In the genomic region with DNA sequence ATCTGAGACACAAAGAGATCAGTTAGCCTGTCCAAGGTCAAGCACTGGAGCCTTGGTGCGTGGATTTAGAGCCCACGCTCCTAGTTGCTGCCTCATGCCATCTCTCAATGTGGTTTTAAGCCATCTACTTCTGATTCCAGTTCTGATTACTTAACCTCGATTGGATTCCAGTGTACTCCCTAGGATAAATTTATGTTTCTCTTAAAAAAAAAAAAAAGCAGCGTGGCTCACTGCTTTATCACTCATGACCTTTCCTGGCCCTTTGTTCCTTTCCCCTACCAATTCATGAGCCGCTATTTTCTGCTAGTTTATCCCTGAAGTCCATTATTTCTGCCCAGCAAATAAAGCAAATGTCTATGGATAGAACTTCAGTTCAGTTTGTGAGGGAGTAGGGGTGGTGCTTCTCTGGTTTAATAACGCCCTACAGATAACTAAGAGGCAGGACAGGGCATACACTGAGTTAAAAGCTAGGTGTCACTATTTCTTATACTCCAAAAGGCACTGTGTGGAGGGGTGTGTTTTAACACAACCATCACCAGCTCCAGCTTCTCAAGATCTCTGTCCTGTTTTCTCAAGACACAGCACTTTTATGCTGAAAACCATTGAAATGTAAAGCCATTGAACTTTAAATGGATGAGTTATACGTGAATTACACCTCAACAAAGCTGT, we compare ENCODE assay signal across 8 cellular contexts. TPM values are rescaled to one million over a fixed set of nuclear protein-coding genes. Genes with fewer than 3 reads are reported as not detected.
DNase-seq lines count a peak whose midpoint lies in the region; ATAC-seq and TF ChIP-seq lines count a peak whose summit lies in the region.

No MANE protein-coding gene starts in this region.

- TF ChIP-seq CTCF in cardiac muscle cell (IDR thresholded peaks at IDR 0.05; ENCODE audit: low read depth, low read length) (peak; percentile 40), fibroblast of lung (conservative IDR thresholded peaks at IDR 0.05 in 1 of 2, IDR thresholded peaks at IDR 0.05 in 1 of 2; ENCODE audit: low read depth in 1 of 2, low read length in 2 of 2) (peak in 1 of 2 donors; percentile 35)

- ATAC-seq in Right ventricle myocardium inferior: no peak
- peak; percentile 91 for ATAC-seq in stimulated activated naive CD8-positive, alpha-beta T cell treated with anti-CD3 and anti-CD28 coated beads, Interleukin-15, amount 100 ng/mL, for 72 hours
- ATAC-seq in GM21367 (IDR thresholded peaks at IDR 0.05; ENCODE audit: unreplicated experiment): no peak
- ATAC-seq in GM18870 (IDR thresholded peaks at IDR 0.05; ENCODE audit: unreplicated experiment): no peak

- no peaks in the 10 kb centered on the region for H3K9me3 Mint-ChIP-seq in stimulated activated naive CD8-positive, alpha-beta T cell treated with anti-CD3 and anti-CD28 coated beads, Interleukin-15, amount 100 ng/mL, for 72 hours

- H3K4me1 ChIP-seq in cardiac muscle cell (ENCODE audit: low read depth) (no peaks in the 10 kb centered on the region), fibroblast of lung (ENCODE audit: control insufficient read depth, extremely low read depth, insufficient read depth, low read length) (no peaks in the 10 kb centered on the region)

- no peak overlapping the region for H2AFZ ChIP-seq in fibroblast of lung (ENCODE audit: low read length)

- H3K27ac Mint-ChIP-seq in stimulated activated naive CD8-positive, alpha-beta T cell treated with anti-CD3 and anti-CD28 coated beads, Interleukin-15, amount 100 ng/mL, for 72 hours: no peak overlapping the region

- H3K9ac ChIP-seq in fibroblast of lung (ENCODE audit: insufficient read depth, low read length): no peak overlapping the region

- H3K27ac ChIP-seq in cardiac muscle cell (no peak overlapping the region), fibroblast of lung (ENCODE audit: insufficient read depth, low read length) (no peak overlapping the region)

- no peak overlapping the region for H3K4me3 Mint-ChIP-seq in stimulated activated naive CD8-positive, alpha-beta T cell treated with anti-CD3 and anti-CD28 coated beads, Interleukin-15, amount 100 ng/mL, for 72 hours

- intact Hi-C loops in Right ventricle myocardium inferior (cut with DNase I): no loop called here

- no peaks in the 10 kb centered on the region for H4K20me1 ChIP-seq in fibroblast of lung (ENCODE audit: control insufficient read depth, extremely low read depth, insufficient read depth, low read length)

- H3K79me2 ChIP-seq in fibroblast of lung (ENCODE audit: control insufficient read depth, insufficient read depth, low read length): no peaks in the 10 kb centered on the region

- H3K4me1 Mint-ChIP-seq in stimulated activated naive CD8-positive, alpha-beta T cell treated with anti-CD3 and anti-CD28 coated beads, Interleukin-15, amount 100 ng/mL, for 72 hours: peaks cover 21% of the 10 kb centered on the region

- H3K27me3 Mint-ChIP-seq in stimulated activated naive CD8-positive, alpha-beta T cell treated with anti-CD3 and anti-CD28 coated beads, Interleukin-15, amount 100 ng/mL, for 72 hours: no peaks in the 10 kb centered on the region

- no peak overlapping the region for H3K4me2 ChIP-seq in fibroblast of lung (ENCODE audit: extremely low read depth, insufficient read depth, low read length)

- no peaks in the 10 kb centered on the region for H3K9me3 ChIP-seq in cardiac muscle cell (ENCODE audit: low read depth)
- no peaks in the 10 kb centered on the region for H3K9me3 ChIP-seq in fibroblast of lung (ENCODE audit: control insufficient read depth, insufficient read depth, low read depth, low read length)

- H3K36me3 ChIP-seq in cardiac muscle cell (no peaks in the 10 kb centered on the region), fibroblast of lung (ENCODE audit: control insufficient read depth, insufficient read depth, low read length) (no peaks in the 10 kb centered on the region)

- DNase-seq in cardiac muscle cell (ENCODE audit: low read depth in 1 of 2, low spot score in 1 of 2): peak; percentile 32 to 44
- no peak for DNase-seq in Right ventricle myocardium inferior (ENCODE audit: missing footprints)
- peak; percentile 65 for DNase-seq in NCI-H82 (lab: John Stamatoyannopoulos, UW)
- DNase-seq in fibroblast of lung (ENCODE audit: low read depth in 2 of 2): peak; percentile 7 to 31
- DNase-seq in stimulated activated naive CD8-positive, alpha-beta T cell treated with anti-CD3 and anti-CD28 coated beads, Interleukin-15, amount 100 ng/mL, for 72 hours: no peak
- DNase-seq in activated CD4-positive, alpha-beta T cell treated with anti-CD3 and anti-CD28 coated beads, Interleukin-2, amount 50 U/mL, for 48 hours: no peak

- no peaks in the 10 kb centered on the region for H3K27me3 ChIP-seq in cardiac muscle cell
- peaks cover 2% of the 10 kb centered on the region for H3K27me3 ChIP-seq in fibroblast of lung (ENCODE audit: control insufficient read depth, insufficient read depth, low read length)

- no peak overlapping the region for H3K4me3 ChIP-seq in cardiac muscle cell
- no peak overlapping the region for H3K4me3 ChIP-seq in fibroblast of lung (replicated peaks in 1 of 4; ENCODE audit: control extremely low read depth in 1 of 4, insufficient read depth in 1 of 4, low read depth in 3 of 4, low read length in 4 of 4)

RNA-seq across cellular contexts. Expression of a gene that starts 9.8 kb away (rescaled TPM):
- total RNA-seq in cardiac muscle cell (3.0 and 5.7 TPM in 2 replicates), Right ventricle myocardium inferior (5.5 TPM), fibroblast of lung (5.4 and 6.6 TPM in 2 replicates)
- polyA plus RNA-seq in cardiac muscle cell (2.5 and 3.0 TPM in 2 replicates), fibroblast of lung (6.0 and 8.9 TPM in 2 replicates)
- 3.8 and 7.2 TPM in 2 replicates for polyA plus RNA-seq in fibroblast of lung (2012)
- 0.63 and 2.5 TPM in 2 replicates for polyA minus RNA-seq in fibroblast of lung (ENCODE audit: low replicate concordance)

Comparison
In these comparisons a context has a peak if more than half of its experiments do, and no peak if none do; other contexts are left out.
1. DNase-seq: peak in cardiac muscle cell (2 of 2), NCI-H82 (single experiment) and fibroblast of lung (2 of 2); none in Right ventricle myocardium inferior (single experiment), stimulated activated naive CD8-positive, alpha-beta T cell treated with anti-CD3 and anti-CD28 coated beads, Interleukin-15, amount 100 ng/mL, for 72 hours (0 of 2) and activated CD4-positive, alpha-beta T cell treated with anti-CD3 and anti-CD28 coated beads, Interleukin-2, amount 50 U/mL, for 48 hours (0 of 2).